8 cellular contexts compared by ENCODE assay signal in genomic region chr14:99190696-99191662, GRCh38.
DNase-seq lines count a peak whose midpoint lies in the region; ATAC-seq and TF ChIP-seq lines count a peak whose summit lies in the region.

No MANE protein-coding gene starts in this region.

- no peak for TF ChIP-seq EP300 in neural cell (conservative IDR thresholded peaks at IDR 0.05; ENCODE audit: poor library complexity, severe bottlenecking)

- no peaks in the 10 kb centered on the region for H3K9me2 ChIP-seq in neural cell (ENCODE audit: insufficient read depth, low read length)

- no peak overlapping the region for H3K4me2 ChIP-seq in neural cell (ENCODE audit: low read length)

- no peaks in the 10 kb centered on the region for H3K9me3 ChIP-seq in CD4-positive, alpha-beta T cell (ENCODE audit: control insufficient read depth, low read length)
- no peaks in the 10 kb centered on the region for H3K9me3 ChIP-seq in SK-N-MC (ENCODE audit: low read depth, low read length)
- H3K9me3 ChIP-seq in neural cell (ENCODE audit: low read length) = no peaks in the 10 kb centered on the region

- CTCF ChIA-PET in CD4-positive, alpha-beta T cell (lab: Charles Lee) = interaction anchor here (0.8 to 3.9 kb wide), 13 partner anchors 11 to 84 kb away, joined by 3 to 16 read pairs (median 3); partner anchors contain the start of gene BCL11B

- POLR2A ChIA-PET in CD4-positive, alpha-beta T cell (lab: Charles Lee) = interaction anchor here (0.7 to 83.0 kb wide), 24 partner anchors 7 to 1588 kb away, joined by 3 to 4389 read pairs (median 4); partner anchors contain the start of gene BCL11B

- H3K4me1 Mint-ChIP-seq in CD4-positive, alpha-beta T cell (ENCODE audit: low read depth) = peaks cover 97% of the 10 kb centered on the region
- H3K4me1 Mint-ChIP-seq in brain = peaks cover 96% of the 10 kb centered on the region

- H3K27me3 Mint-ChIP-seq in CD4-positive, alpha-beta T cell = no peaks in the 10 kb centered on the region
- no peaks in the 10 kb centered on the region for H3K27me3 Mint-ChIP-seq in brain

- H3K4me3 ChIP-seq in SK-N-MC = peak overlapping the region; percentile 71
- no peak overlapping the region for H3K4me3 ChIP-seq in neural cell (ENCODE audit: low read length)

- H3K9ac ChIP-seq in SK-N-MC (ENCODE audit: insufficient read length) (no peak overlapping the region), neural cell (ENCODE audit: low read length) (no peak overlapping the region)

- no peaks in the 10 kb centered on the region for H3K27me3 ChIP-seq in CD4-positive, alpha-beta T cell (ENCODE audit: control insufficient read depth, insufficient read depth, low read length)
- no peaks in the 10 kb centered on the region for H3K27me3 ChIP-seq in neural cell (ENCODE audit: insufficient read depth, low read depth, low read length)

- H3K79me2 ChIP-seq in neural cell (replicated peaks; ENCODE audit: insufficient read depth, low read length) = peaks cover 93% of the 10 kb centered on the region

- TF ChIP-seq CTCF in CD4-positive, alpha-beta T cell (IDR thresholded peaks at IDR 0.05) = peak; percentile 35
- TF ChIP-seq CTCF in brain (conservative IDR thresholded peaks at IDR 0.05) = peak; percentile 19 to 41
- TF ChIP-seq CTCF in neural cell (IDR thresholded peaks at IDR 0.05; ENCODE audit: poor library complexity, severe bottlenecking) = peak; percentile 24

- peak overlapping the region; percentile 95 for H3K27ac Mint-ChIP-seq in CD4-positive, alpha-beta T cell
- peak overlapping the region; percentile 71 to 95 (median 92) for H3K27ac Mint-ChIP-seq in brain

- no peaks in the 10 kb centered on the region for H3K9me3 Mint-ChIP-seq in CD4-positive, alpha-beta T cell
- H3K9me3 Mint-ChIP-seq in brain = peaks cover 0 to under 1% (median 0%) of the 10 kb centered on the region in 5 experiments

- peaks cover 99% of the 10 kb centered on the region for H4K20me1 ChIP-seq in neural cell (ENCODE audit: insufficient read depth)

- peak; percentile 41 for TF ChIP-seq RAD21 in neural cell (conservative IDR thresholded peaks at IDR 0.05)

- no peaks in the 10 kb centered on the region for H3F3A ChIP-seq in neural cell (ENCODE audit: insufficient read depth, low read length, poor library complexity, severe bottlenecking)

- H3K36me3 ChIP-seq in SK-N-MC (ENCODE audit: insufficient read depth, low read length) = peaks cover 80% of the 10 kb centered on the region
- H3K36me3 ChIP-seq in neural cell (ENCODE audit: insufficient read depth, low read length) = no peaks in the 10 kb centered on the region

- peak overlapping the region; percentile 89 for H3K4me3 Mint-ChIP-seq in CD4-positive, alpha-beta T cell
- H3K4me3 Mint-ChIP-seq in brain = peak overlapping the region in 4 of 5 experiments; percentile 60 to 84 (median 78)

- intact Hi-C loops in CD4-positive, alpha-beta T cell (cut with DNase I, micrococcal nuclease) = loop anchor here (1.0 to 10.0 kb wide), 6 partner anchors 8 to 1054 kb away; no protein-coding TSS in a partner anchor

- peak in 4 of 10 experiments; percentile 31 to 51 (median 48) for DNase-seq in CD4-positive, alpha-beta T cell
- no peak for DNase-seq in SK-N-MC (ENCODE audit: low read depth, low spot score)
- no peak for DNase-seq in ecto neural progenitor cell (ENCODE audit: low spot score)
- DNase-seq in GF-D8 (lab: John Stamatoyannopoulos, UW) = no peak
- DNase-seq in DMS153 treated with DMSO at 0.1 percent for 48 hours (lab: John Stamatoyannopoulos, UW; ENCODE audit: unreplicated experiment) = no peak

- peak; percentile 8 for ATAC-seq in CD4-positive, alpha-beta T cell (ENCODE audit: poor library complexity)
- no peak for ATAC-seq in GM19023 (IDR thresholded peaks at IDR 0.05; ENCODE audit: unreplicated experiment)

- H3K27ac ChIP-seq in CD4-positive, alpha-beta T cell (ENCODE audit: low read depth, low read length) = peak overlapping the region; percentile 77
- H3K27ac ChIP-seq in SK-N-MC = peak overlapping the region; percentile 85
- H3K27ac ChIP-seq in neural cell (ENCODE audit: low read length) = no peak overlapping the region

- no peak overlapping the region for H2AFZ ChIP-seq in neural cell (ENCODE audit: low read depth, low read length)

- H3K36me3 Mint-ChIP-seq in CD4-positive, alpha-beta T cell (ENCODE audit: low read depth) = peaks cover 78% of the 10 kb centered on the region
- no peaks in the 10 kb centered on the region for H3K36me3 Mint-ChIP-seq in brain

TF ChIP-seq in neural cell, 6 proteins besides CTCF, POLR2A, EP300 and RAD21:
- TF ChIP-seq EZH2 (IDR thresholded peaks at IDR 0.05; ENCODE audit: borderline replicate concordance, insufficient read depth, low read length, poor library complexity, severe bottlenecking) (no peak), POLR2AphosphoS5 (IDR thresholded peaks at IDR 0.05) (no peak), TAF1 (IDR thresholded peaks at IDR 0.05; ENCODE audit: low read depth) (no peak), REST (IDR thresholded peaks at IDR 0.05; ENCODE audit: borderline replicate concordance) (no peak)
